Comparison of ENCODE assay signal across 38 cellular contexts in genomic region chr20:23317081-23317480, GRCh38.
"Had no signal": no experiment of that assay in that cellular context is flagged by ENCODE, and none has a peak within 500 bp of the region (broad histone marks: within the 10 kb centered on the region; RNA-seq: fewer than 3 reads in every experiment).

No MANE protein-coding gene starts in this region.

- H3K27me3 Mint-ChIP-seq: activated CD4-positive, alpha-beta memory T cell treated with anti-CD3 and anti-CD28 coated beads, Interleukin-2, amount 10 ng/mL, durations not matched to agents 7 days and 5 days; activated CD8-positive, alpha-beta memory T cell treated with anti-CD3 and anti-CD28 coated beads, Interleukin-2, amount 10 ng/mL, durations not matched to agents 7 days and 5 days; activated naive CD8-positive, alpha-beta T cell treated with anti-CD3 and anti-CD28 coated beads for 36 hours; activated T-cell treated with anti-CD3 and anti-CD28 coated beads, Interleukin-2, amount 50 U/mL, for 24 hours had no signal

- H3K9me3 Mint-ChIP-seq: activated B cell treated with CpG ODN at 0.5 μM for 24 hours; activated CD4-positive, alpha-beta memory T cell treated with anti-CD3 and anti-CD28 coated beads, Interleukin-2, amount 10 ng/mL, durations not matched to agents 7 days and 5 days; activated CD4-positive, alpha-beta T cell treated with anti-CD3 and anti-CD28 coated beads, Interleukin-2, amount 10 ng/mL, durations not matched to agents 7 days and 5 days; activated naive CD4-positive, alpha-beta T cell treated with anti-CD3 and anti-CD28 coated beads for 36 hours; activated naive CD4-positive, alpha-beta T cell treated with anti-CD3 and anti-CD28 coated beads, Interleukin-2, amount 50 U/mL, for 72 hours; activated naive CD8-positive, alpha-beta T cell treated with anti-CD3 and anti-CD28 coated beads for 36 hours; activated T-cell treated with anti-CD3 and anti-CD28 coated beads, Interleukin-2, amount 50 U/mL, for 24 hours; activated T-helper 1 cell treated with anti-CD3 and anti-CD28 coated beads, Interleukin-12 subunit alpha, Interleukin-12 subunit beta, Interleukin-2, Interleukin-4 antibody, amounts not matched to agents 30 ng/mL and 10 ng/mL and 1 ng/mL, durations not matched to agents 14 hours and 24 hours and 36 hours; activated T-helper 17 cell treated with anti-CD3 and anti-CD28 coated beads, Interleukin-2, amount 50 U/mL, for 72 hours; T-helper 1 cell treated with Interleukin-12 subunit alpha and Interleukin-12 subunit beta and Interleukin-4 antibody, amounts not matched to agents 30 μg/mL and 1 μg/mL, for 36 hours; T-helper 2 cell treated with Interferon-gamma antibody and Interleukin-4, amounts not matched to agents 5 μg/mL and 100 μg/mL, for 36 hours had no signal

- H3K36me3 ChIP-seq: adrenal gland, brain microvascular endothelial cell, breast epithelium had no signal

- FAIRE-seq: astrocyte, TTC549 had no signal

- H3K36me3 Mint-ChIP-seq: activated CD8-positive, alpha-beta memory T cell treated with anti-CD3 and anti-CD28 coated beads, Interleukin-2, amount 10 ng/mL, durations not matched to agents 7 days and 5 days; activated naive CD4-positive, alpha-beta T cell treated with anti-CD3 and anti-CD28 coated beads, Interleukin-2, amount 50 U/mL, for 72 hours had no signal

- ATAC-seq: activated CD4-positive, alpha-beta T cell treated with anti-CD3 and anti-CD28 coated beads for 36 hours; activated CD8-positive, alpha-beta memory T cell treated with anti-CD3 and anti-CD28 coated beads, Interleukin-2, amount 10 ng/mL, durations not matched to agents 7 days and 5 days; activated CD8-positive, alpha-beta T cell treated with anti-CD3 and anti-CD28 coated beads, Interleukin-2, amount 10 ng/mL, durations not matched to agents 7 days and 5 days; activated naive CD4-positive, alpha-beta T cell treated with anti-CD3 and anti-CD28 coated beads, Interleukin-2, amount 50 U/mL, for 72 hours; activated T-helper 17 cell treated with anti-CD3 and anti-CD28 coated beads, Interleukin-2, amount 50 U/mL, for 72 hours; body of pancreas had no signal

- H3K9me3 ChIP-seq: adrenal gland, body of pancreas had no signal

- H3K4me3 ChIP-seq: adrenal gland, body of pancreas, breast epithelium had no signal

- H3K27ac ChIP-seq: adrenal gland, body of pancreas, brain microvascular endothelial cell, breast epithelium, VCaP had no signal

- H3K4me1 Mint-ChIP-seq: activated B cell treated with CpG ODN at 0.5 μM for 24 hours; activated CD4-positive, alpha-beta memory T cell treated with anti-CD3 and anti-CD28 coated beads, Interleukin-2, amount 10 ng/mL, durations not matched to agents 7 days and 5 days; activated CD4-positive, alpha-beta T cell treated with anti-CD3 and anti-CD28 coated beads for 36 hours; activated CD4-positive, alpha-beta T cell treated with anti-CD3 and anti-CD28 coated beads, Interleukin-2, amount 10 ng/mL, durations not matched to agents 7 days and 5 days; activated CD8-positive, alpha-beta memory T cell treated with anti-CD3 and anti-CD28 coated beads, Interleukin-2, amount 10 ng/mL, durations not matched to agents 7 days and 5 days; activated naive CD8-positive, alpha-beta T cell treated with anti-CD3 and anti-CD28 coated beads for 36 hours; activated T-helper 17 cell treated with anti-CD3 and anti-CD28 coated beads, Interleukin-2, amount 50 U/mL, for 72 hours had no signal

- H3K4me3 Mint-ChIP-seq: activated B cell treated with CpG ODN at 0.5 μM for 24 hours; activated CD4-positive, alpha-beta memory T cell treated with anti-CD3 and anti-CD28 coated beads, Interleukin-2, amount 10 ng/mL, durations not matched to agents 7 days and 5 days; activated CD4-positive, alpha-beta T cell treated with anti-CD3 and anti-CD28 coated beads for 36 hours; activated CD4-positive, alpha-beta T cell treated with anti-CD3 and anti-CD28 coated beads, Interleukin-2, amount 10 ng/mL, durations not matched to agents 7 days and 5 days; activated CD8-positive, alpha-beta memory T cell treated with anti-CD3 and anti-CD28 coated beads, Interleukin-2, amount 10 ng/mL, durations not matched to agents 7 days and 5 days; activated CD8-positive, alpha-beta T cell treated with anti-CD3 and anti-CD28 coated beads, Interleukin-2, amount 10 ng/mL, durations not matched to agents 7 days and 5 days; activated naive CD4-positive, alpha-beta T cell treated with anti-CD3 and anti-CD28 coated beads for 36 hours; activated naive CD8-positive, alpha-beta T cell treated with anti-CD3 and anti-CD28 coated beads for 36 hours; activated T-cell treated with anti-CD3 and anti-CD28 coated beads, Interleukin-2, amount 50 U/mL, for 24 hours; activated T-helper 1 cell treated with anti-CD3 and anti-CD28 coated beads, Interleukin-12 subunit alpha, Interleukin-12 subunit beta, Interleukin-2, Interleukin-4 antibody, amounts not matched to agents 30 ng/mL and 10 ng/mL and 1 ng/mL, durations not matched to agents 14 hours and 24 hours and 36 hours; activated T-helper 17 cell treated with anti-CD3 and anti-CD28 coated beads, Interleukin-2, amount 50 U/mL, for 72 hours; T-helper 1 cell treated with Interleukin-12 subunit alpha and Interleukin-12 subunit beta and Interleukin-4 antibody, amounts not matched to agents 30 μg/mL and 1 μg/mL, for 36 hours; T-helper 2 cell treated with Interferon-gamma antibody and Interleukin-4, amounts not matched to agents 5 μg/mL and 100 μg/mL, for 36 hours had no signal

- H3K4me1 ChIP-seq: adrenal gland, body of pancreas, breast epithelium had no signal

- H3K27ac Mint-ChIP-seq: activated B cell treated with CpG ODN at 0.5 μM for 24 hours; activated CD4-positive, alpha-beta memory T cell treated with anti-CD3 and anti-CD28 coated beads, Interleukin-2, amount 10 ng/mL, durations not matched to agents 7 days and 5 days; activated CD4-positive, alpha-beta T cell treated with anti-CD3 and anti-CD28 coated beads for 36 hours; activated CD4-positive, alpha-beta T cell treated with anti-CD3 and anti-CD28 coated beads, Interleukin-2, amount 10 ng/mL, durations not matched to agents 7 days and 5 days; activated CD8-positive, alpha-beta memory T cell treated with anti-CD3 and anti-CD28 coated beads, Interleukin-2, amount 10 ng/mL, durations not matched to agents 7 days and 5 days; activated CD8-positive, alpha-beta T cell treated with anti-CD3 and anti-CD28 coated beads, Interleukin-2, amount 10 ng/mL, durations not matched to agents 7 days and 5 days; activated naive CD4-positive, alpha-beta T cell treated with anti-CD3 and anti-CD28 coated beads for 36 hours; activated naive CD4-positive, alpha-beta T cell treated with anti-CD3 and anti-CD28 coated beads, Interleukin-2, amount 50 U/mL, for 72 hours; activated naive CD8-positive, alpha-beta T cell treated with anti-CD3 and anti-CD28 coated beads for 36 hours; activated T-cell treated with anti-CD3 and anti-CD28 coated beads, Interleukin-2, amount 50 U/mL, for 24 hours; activated T-helper 1 cell treated with anti-CD3 and anti-CD28 coated beads, Interleukin-12 subunit alpha, Interleukin-12 subunit beta, Interleukin-2, Interleukin-4 antibody, amounts not matched to agents 30 ng/mL and 10 ng/mL and 1 ng/mL, durations not matched to agents 14 hours and 24 hours and 36 hours; activated T-helper 17 cell treated with anti-CD3 and anti-CD28 coated beads, Interleukin-2, amount 50 U/mL, for 72 hours; T-helper 1 cell treated with Interleukin-12 subunit alpha and Interleukin-12 subunit beta and Interleukin-4 antibody, amounts not matched to agents 30 μg/mL and 1 μg/mL, for 36 hours; T-helper 2 cell treated with Interferon-gamma antibody and Interleukin-4, amounts not matched to agents 5 μg/mL and 100 μg/mL, for 36 hours had no signal

- DNase-seq: activated B cell treated with CpG ODN at 0.5 μM for 24 hours; activated CD4-positive, alpha-beta memory T cell treated with anti-CD3 and anti-CD28 coated beads, Interleukin-2, amount 10 ng/mL, durations not matched to agents 7 days and 5 days; activated CD4-positive, alpha-beta T cell treated with anti-CD3 and anti-CD28 coated beads for 1 hour; activated CD4-positive, alpha-beta T cell treated with anti-CD3 and anti-CD28 coated beads for 36 hours; activated CD4-positive, alpha-beta T cell treated with anti-CD3 and anti-CD28 coated beads for 48 hours; activated CD4-positive, alpha-beta T cell treated with anti-CD3 and anti-CD28 coated beads, Interleukin-2, amount 10 ng/mL, durations not matched to agents 7 days and 5 days; activated CD4-positive, alpha-beta T cell treated with anti-CD3 and anti-CD28 coated beads, Interleukin-2, amount 50 U/mL, for 48 hours; activated CD8-positive, alpha-beta memory T cell treated with anti-CD3 and anti-CD28 coated beads for 24 hours; activated CD8-positive, alpha-beta memory T cell treated with anti-CD3 and anti-CD28 coated beads, Interleukin-2, amount 10 ng/mL, durations not matched to agents 7 days and 5 days; activated CD8-positive, alpha-beta memory T cell treated with anti-CD3 and anti-CD28 coated beads, Interleukin-2, amount 50 U/mL, for 48 hours; activated CD8-positive, alpha-beta T cell treated with anti-CD3 and anti-CD28 coated beads, Interleukin-2, amount 10 ng/mL, durations not matched to agents 7 days and 5 days; activated effector memory CD4-positive, alpha-beta T cell treated with anti-CD3 and anti-CD28 coated beads, Interleukin-2, amount 50 U/mL, for 16 hours; activated gamma-delta T cell treated with Interleukin-2 at 50 U/mL for 16 hours; activated naive CD4-positive, alpha-beta T cell; activated naive CD4-positive, alpha-beta T cell treated with anti-CD3 and anti-CD28 coated beads for 36 hours; activated naive CD4-positive, alpha-beta T cell treated with anti-CD3 and anti-CD28 coated beads, Interleukin-2, amount 50 U/mL, for 16 hours; activated naive CD8-positive, alpha-beta T cell treated with anti-CD3 and anti-CD28 coated beads for 36 hours; activated T-cell treated with anti-CD3 and anti-CD28 coated beads, Interleukin-2, amount 50 U/mL, for 24 hours; activated T-cell treated with anti-CD3 and anti-CD28 coated beads, Interleukin-2, amount 50 U/mL, for 48 hours; adrenal gland; amniotic stem cell; aorta; body of pancreas; brain microvascular endothelial cell; central memory CD4-positive, alpha-beta T cell; SW 1271; T-helper 1 cell; T-helper 2 cell; T-helper 9 cell had no signal

- H3K27me3 ChIP-seq: adrenal gland, body of pancreas, brain microvascular endothelial cell, breast epithelium had no signal
